ENCODE assay signal across 9 cellular contexts in genomic region chr10:117543999-117544728, GRCh38. TPM values are rescaled to one million over a fixed set of nuclear protein-coding genes. Genes with fewer than 3 reads are reported as not detected.
DNase-seq lines count a peak whose midpoint lies in the region; TF ChIP-seq lines count a peak whose summit lies in the region.
"Had no signal": no experiment of that assay in that cellular context is flagged by ENCODE, and none has a peak within 500 bp of the region (broad histone marks: within the 10 kb centered on the region; RNA-seq: fewer than 3 reads in every experiment).

No MANE protein-coding gene starts in this region.

- H3K9ac ChIP-seq in BLaER1 (no peak overlapping the region), endodermal cell (ENCODE audit: extremely low read depth, low read length, poor library complexity, severe bottlenecking) (no peak overlapping the region), neuronal stem cell (ENCODE audit: low read depth, low read length, poor library complexity) (peak overlapping the region; percentile 97)

- no peak for DNase-seq in LNCaP clone FGC (ENCODE audit: low read depth)
- no peak for DNase-seq in endodermal cell
- no peak for DNase-seq in neuronal stem cell (ENCODE audit: low spot score)
- no peak for DNase-seq in NCI-H524 treated with DMSO at 0.1 percent for 48 hours (lab: John Stamatoyannopoulos, UW)
- DNase-seq in NCI-H82 treated with DMSO at 0.1 percent for 48 hours (lab: John Stamatoyannopoulos, UW; ENCODE audit: unreplicated experiment), result no peak
- DNase-seq in H4 (ENCODE audit: low spot score), result no peak
- DNase-seq in stimulated activated CD4-positive, alpha-beta T cell treated with anti-CD3 and anti-CD28 coated beads, Interleukin-2, amount 100 ng/mL, for 24 hours, result no peak
- DNase-seq: NCI-H2029 treated with DMSO at 0.1 percent for 48 hours had no signal

- no peak overlapping the region for H3K14ac ChIP-seq in neuronal stem cell (ENCODE audit: low read length)

- H3K27ac Mint-ChIP-seq in endodermal cell, result no peak overlapping the region

- no peaks in the 10 kb centered on the region for H3K36me3 Mint-ChIP-seq in endodermal cell (ENCODE audit: low read depth)

- peak overlapping the region; percentile 77 for H2BK5ac ChIP-seq in neuronal stem cell (ENCODE audit: low read length)

- peak overlapping the region; percentile 6 for H2BK120ac ChIP-seq in neuronal stem cell (ENCODE audit: low read depth, low read length)

- peak overlapping the region; percentile 53 for H2AK5ac ChIP-seq in neuronal stem cell (ENCODE audit: low read depth, low read length)

- H4K20me1 ChIP-seq in BLaER1, result peaks cover 95% of the 10 kb centered on the region

- H3K27ac ChIP-seq in BLaER1 (no peak overlapping the region), endodermal cell (ENCODE audit: low read depth, low read length) (no peak overlapping the region), neuronal stem cell (replicated peaks; ENCODE audit: low read length) (no peak overlapping the region)

- peak overlapping the region; percentile 65 for H2BK15ac ChIP-seq in neuronal stem cell (ENCODE audit: low read length)

- peaks cover 26% of the 10 kb centered on the region for H3K9me3 ChIP-seq in BLaER1
- no peaks in the 10 kb centered on the region for H3K9me3 ChIP-seq in endodermal cell (ENCODE audit: control insufficient read depth, low read length)
- peaks cover 0 to 2% of the 10 kb centered on the region in 2 donors for H3K9me3 ChIP-seq in neuronal stem cell (replicated peaks in 1 of 2; ENCODE audit: control insufficient read depth in 2 of 2, insufficient read depth in 1 of 2, low read depth in 1 of 2, low read length in 2 of 2)

- no peak overlapping the region for H4K8ac ChIP-seq in neuronal stem cell (ENCODE audit: low read depth, low read length)

- H3K79me1 ChIP-seq in neuronal stem cell (ENCODE audit: low read depth, low read length), result no peaks in the 10 kb centered on the region

- peak overlapping the region; percentile 45 for H3K4me3 Mint-ChIP-seq in endodermal cell

- H3K4me3 ChIP-seq in BLaER1 (peak overlapping the region; percentile 42; the same call in 1 of the 2 replicates), LNCaP clone FGC (ENCODE audit: low read depth, low read length) (peak overlapping the region; percentile 34), endodermal cell (ENCODE audit: low read length) (no peak overlapping the region), neuronal stem cell (ENCODE audit: low read length in 2 of 2) (peak overlapping the region in 1 of 2 donors; percentile 90)

- H3K4me2 ChIP-seq in BLaER1, result no peak overlapping the region
- H3K4me2 ChIP-seq in neuronal stem cell (ENCODE audit: insufficient read depth, low read length, poor library complexity, severe bottlenecking), result peak overlapping the region; percentile 93

- H3K36me3 ChIP-seq in BLaER1 (no peaks in the 10 kb centered on the region), endodermal cell (ENCODE audit: control insufficient read depth, insufficient read depth, low read length) (no peaks in the 10 kb centered on the region), neuronal stem cell (replicated peaks in 1 of 2; ENCODE audit: control insufficient read depth in 2 of 2, insufficient read depth in 2 of 2, low read length in 2 of 2) (no peaks in the 10 kb centered on the region)

- H3K27me3 ChIP-seq in BLaER1 (peaks cover 100% of the 10 kb centered on the region), endodermal cell (ENCODE audit: control insufficient read depth, insufficient read depth, low read length, poor library complexity, severe bottlenecking) (peaks cover 100% of the 10 kb centered on the region), neuronal stem cell (ENCODE audit: control insufficient read depth in 3 of 3, insufficient read depth in 3 of 3, low read depth in 1 of 3, low read length in 3 of 3) (peaks cover 48 to 100% (median 87%) of the 10 kb centered on the region in 3 experiments)

- H3K4ac ChIP-seq in neuronal stem cell (ENCODE audit: low read length), result no peak overlapping the region

- no peak overlapping the region for H4K91ac ChIP-seq in neuronal stem cell (ENCODE audit: low read depth, low read length, poor library complexity)

- H3K23ac ChIP-seq in neuronal stem cell (ENCODE audit: low read depth, low read length, poor library complexity), result no peak overlapping the region

- peaks cover 24% of the 10 kb centered on the region for H3K4me1 Mint-ChIP-seq in endodermal cell

- peaks cover 97% of the 10 kb centered on the region for H3K27me3 Mint-ChIP-seq in endodermal cell (ENCODE audit: insufficient read depth)

- TF ChIP-seq CTCF in LNCaP clone FGC (IDR thresholded peaks at IDR 0.05; ENCODE audit: control insufficient read depth, extremely low read depth, insufficient read depth), result no peak
- TF ChIP-seq CTCF in endodermal cell (conservative IDR thresholded peaks at IDR 0.05), result peak; percentile 6

- H3K9me3 Mint-ChIP-seq in endodermal cell, result no peaks in the 10 kb centered on the region

- no peak overlapping the region for H2BK12ac ChIP-seq in neuronal stem cell (ENCODE audit: low read length)

- peaks cover 15% of the 10 kb centered on the region for H3K4me1 ChIP-seq in BLaER1
- no peaks in the 10 kb centered on the region for H3K4me1 ChIP-seq in endodermal cell (ENCODE audit: control insufficient read depth, insufficient read depth, low read length)
- peaks cover 0 to 30% of the 10 kb centered on the region in 2 donors for H3K4me1 ChIP-seq in neuronal stem cell (ENCODE audit: control insufficient read depth in 2 of 2, insufficient read depth in 1 of 2, low read depth in 1 of 2, low read length in 2 of 2)

- H3K18ac ChIP-seq in neuronal stem cell (ENCODE audit: low read length), result peak overlapping the region; percentile 97

- peak overlapping the region; percentile 74 for H2AFZ ChIP-seq in neuronal stem cell (ENCODE audit: low read length)

- 1% methylated on average over 13 to 42 of the region's 42 CpGs for WGBS in endodermal cell (ENCODE audit: insufficient coverage in 1 of 2, insufficient read length in 1 of 2), 2 experiments
- no CpG with 5 or more reads among the region's 42 CpGs for WGBS in neuronal stem cell (ENCODE audit: extremely low coverage in 2 of 2, insufficient read length in 2 of 2, insufficient replicate concordance in 1 of 2), 2 donors

RNA-seq across cellular contexts. Expression of gene EMX2, which starts 1.6 kb away (rescaled TPM):
- total RNA-seq in endodermal cell, result under 1 TPM in 1 of 2 donors, not detected in 1; 0.18 TPM
- polyA plus RNA-seq in endodermal cell (2013, experiment 1 of 2), result 3.8 TPM
- 4.6 TPM for polyA plus RNA-seq in endodermal cell (2013, experiment 2 of 2)
- polyA plus RNA-seq in neuronal stem cell (2013, experiment 1 of 2), result 14.9 TPM
- polyA plus RNA-seq in neuronal stem cell (2013, experiment 2 of 2), result 14.7 TPM
- total RNA-seq in H4 (2014; rRNA removed; shearing (Covaris generic)), result not detected in 2 replicates
